22 cellular contexts compared by ENCODE assay signal in genomic region chr7:47962262-47962661, GRCh38.
"Had no signal": no experiment of that assay in that cellular context is flagged by ENCODE, and none has a peak within 500 bp of the region (broad histone marks: within the 10 kb centered on the region; RNA-seq: fewer than 3 reads in every experiment).

No MANE protein-coding gene starts in this region.

- H3K4me3 ChIP-seq: psoas muscle, right lobe of liver, stomach, thoracic aorta had no signal

- DNase-seq: effector CD4-positive, alpha-beta T cell; endodermal cell; erythroblast; foreskin keratinocyte; immature natural killer cell; left ventricle myocardium superior; mesendoderm; naive thymus-derived CD8-positive, alpha-beta T cell; psoas muscle; retina; right lobe of liver; stimulated activated CD4-positive, alpha-beta T cell treated with anti-CD3 and anti-CD28 coated beads, Interleukin-2, amount 100 ng/mL, for 24 hours; stimulated activated naive CD4-positive, alpha-beta T cell; stomach; substantia nigra; trophoblast cell had no signal

- ATAC-seq: foreskin keratinocyte; left ventricle myocardium superior; naive thymus-derived CD8-positive, alpha-beta T cell; psoas muscle; right lobe of liver had no signal

- H3K27me3 ChIP-seq: foreskin keratinocyte, neutrophil, right lobe of liver, stomach had no signal

- H3K27ac ChIP-seq: foreskin keratinocyte, neutrophil, psoas muscle, right lobe of liver, stomach, thoracic aorta had no signal

- FAIRE-seq: colon, endothelial cell of umbilical vein, keratinocyte, urothelium cell line had no signal

- H3K4me1 ChIP-seq: foreskin keratinocyte, psoas muscle, right lobe of liver, stomach had no signal

- H3K9me3 ChIP-seq: neutrophil, psoas muscle, right lobe of liver, stomach, thoracic aorta had no signal
